Comparison of ENCODE assay signal across 13 cellular contexts in the genomic region with DNA sequence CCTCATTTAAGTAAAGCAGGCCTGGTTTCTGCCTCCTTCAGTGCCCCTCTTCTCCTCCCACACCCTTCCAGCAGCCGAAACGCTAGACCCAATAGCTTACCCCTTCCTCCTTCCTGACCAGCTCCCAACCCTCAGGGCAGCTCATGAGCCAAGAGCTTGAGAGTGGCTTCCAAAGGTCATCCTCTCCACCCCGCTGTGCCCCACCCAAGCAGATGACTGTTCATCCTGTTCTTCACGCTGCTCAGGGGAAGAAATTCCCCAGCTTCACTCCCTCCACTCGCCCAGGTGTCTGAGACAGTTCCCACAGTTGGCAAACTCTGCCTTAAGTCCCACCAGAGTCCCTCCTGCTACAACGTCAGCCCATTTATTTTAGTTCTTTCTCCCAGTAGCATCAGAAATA. TPM values are rescaled to one million over a fixed set of nuclear protein-coding genes. Genes with fewer than 3 reads are reported as not detected.
A peak's percentile ranks its signal among the peaks of the same experiment; 100 is the strongest.
DNase-seq lines count a peak whose midpoint lies in the region; ATAC-seq, FAIRE-seq and TF ChIP-seq lines count a peak whose summit lies in the region.
"Had no signal": no experiment of that assay in that cellular context is flagged by ENCODE, and none has a peak within 500 bp of the region (broad histone marks: within the 10 kb centered on the region; RNA-seq: fewer than 3 reads in every experiment).

No MANE protein-coding gene starts in this region.

- H3K4me1 Mint-ChIP-seq in astrocyte (ENCODE audit: low read depth, unreplicated experiment) = peaks cover 6% of the 10 kb centered on the region

- H3K27ac ChIP-seq in astrocyte (ENCODE audit: low read depth, low read length) = no peak overlapping the region
- peak overlapping the region; percentile 37 for H3K27ac ChIP-seq in hepatocyte
- H3K27ac ChIP-seq in suprapubic skin = peak overlapping the region; percentile 69
- H3K27ac ChIP-seq: 22Rv1, lower lobe of right lung, tibial artery had no signal

- FAIRE-seq in astrocyte (lab: Jason Lieb, UNC) = no peak
- no peak for FAIRE-seq in GM19239 (lab: Jason Lieb, UNC)

- no peaks in the 10 kb centered on the region for H3K36me3 Mint-ChIP-seq in astrocyte (ENCODE audit: low read depth, unreplicated experiment)

- no peak overlapping the region for H3K9ac ChIP-seq in astrocyte (ENCODE audit: low read length)

- TF ChIP-seq CTCF in astrocyte (IDR thresholded peaks at IDR 0.05; ENCODE audit: insufficient read depth, low read depth, low read length) (no peak), hepatocyte (IDR thresholded peaks at IDR 0.05; ENCODE audit: poor library complexity) (no peak), suprapubic skin (IDR thresholded peaks at IDR 0.05) (no peak)

- no peaks in the 10 kb centered on the region for H3K9me3 Mint-ChIP-seq in astrocyte (ENCODE audit: unreplicated experiment)

- peaks cover 6% of the 10 kb centered on the region for H3K27me3 Mint-ChIP-seq in astrocyte (ENCODE audit: low read depth, unreplicated experiment)

- no peak overlapping the region for H3K27ac Mint-ChIP-seq in astrocyte (ENCODE audit: unreplicated experiment)

- H3K79me2 ChIP-seq in astrocyte (ENCODE audit: insufficient read depth, low read length) (no peaks in the 10 kb centered on the region), hepatocyte (no peaks in the 10 kb centered on the region)

- H3K4me3 ChIP-seq in astrocyte (ENCODE audit: insufficient read depth, low read depth, low read length) = no peak overlapping the region
- H3K4me3 ChIP-seq in hepatocyte = no peak overlapping the region
- no peak overlapping the region for H3K4me3 ChIP-seq in suprapubic skin
- H3K4me3 ChIP-seq: lower lobe of right lung, tibial artery had no signal

- H3K4me3 Mint-ChIP-seq in astrocyte (ENCODE audit: unreplicated experiment) = peak overlapping the region; percentile 29

- no peaks in the 10 kb centered on the region for H3K27me3 ChIP-seq in astrocyte (ENCODE audit: insufficient read depth, low read length)
- no peaks in the 10 kb centered on the region for H3K27me3 ChIP-seq in hepatocyte
- no peaks in the 10 kb centered on the region for H3K27me3 ChIP-seq in suprapubic skin

- no peak for TF ChIP-seq EP300 in suprapubic skin (IDR thresholded peaks at IDR 0.05)

- peak; percentile 32 for DNase-seq in DMS53 (lab: John Stamatoyannopoulos, UW)
- DNase-seq in DMS53 treated with DMSO at 0.1 percent for 48 hours (lab: John Stamatoyannopoulos, UW; ENCODE audit: unreplicated experiment) = no peak
- DNase-seq in astrocyte (ENCODE audit: low read depth) = no peak
- DNase-seq in hepatocyte (ENCODE audit: low spot score) = peak; percentile 49
- no peak for DNase-seq in suprapubic skin (ENCODE audit: low spot score in 2 of 2)
- DNase-seq in GM19239 (ENCODE audit: insufficient read length, low spot score) = no peak
- no peak for DNase-seq in stimulated activated naive CD8-positive, alpha-beta T cell treated with anti-CD3 and anti-CD28 coated beads, Interleukin-15, Interleukin-2, amounts not matched to agents 100 U/mL and 50 U/mL, for 24 hours
- DNase-seq: activated T-cell treated with anti-CD3 and anti-CD28 coated beads, Interleukin-2, amount 50 U/mL, for 1 hour; lower lobe of right lung had no signal

- no peak for TF ChIP-seq POLR2A in suprapubic skin (IDR thresholded peaks at IDR 0.05)

- H3K36me3 ChIP-seq in astrocyte (ENCODE audit: insufficient read depth, low read length) (no peaks in the 10 kb centered on the region), hepatocyte (replicated peaks; ENCODE audit: insufficient read depth, low read depth) (no peaks in the 10 kb centered on the region), suprapubic skin (no peaks in the 10 kb centered on the region)
- H3K36me3 ChIP-seq: lower lobe of right lung, tibial artery had no signal

- H3K9me2 ChIP-seq in hepatocyte (replicated peaks; ENCODE audit: insufficient read depth) = no peaks in the 10 kb centered on the region

- H3K9me3 ChIP-seq in astrocyte (ENCODE audit: insufficient read depth, low read depth, low read length) (no peaks in the 10 kb centered on the region), hepatocyte (ENCODE audit: low read depth) (no peaks in the 10 kb centered on the region), suprapubic skin (no peaks in the 10 kb centered on the region)
- H3K9me3 ChIP-seq: lower lobe of right lung, tibial artery had no signal

- H2AFZ ChIP-seq in astrocyte (ENCODE audit: low read depth, low read length) (no peak overlapping the region), hepatocyte (no peak overlapping the region)

- peak overlapping the region; percentile 25 for H3K4me2 ChIP-seq in astrocyte (ENCODE audit: low read length)
- H3K4me2 ChIP-seq in hepatocyte = no peak overlapping the region

- WGBS in hepatocyte (ENCODE audit: low lambda C conversion rate, missing lambda C conversion rate) = 59% methylated on average over 6 of the region's 6 CpGs
- WGBS in suprapubic skin = 10% methylated on average over 6 of the region's 6 CpGs

- no peak for ATAC-seq in GM19351 (IDR thresholded peaks at IDR 0.05; ENCODE audit: unreplicated experiment)
- no peak for ATAC-seq in stimulated activated naive CD8-positive, alpha-beta T cell treated with anti-CD3 and anti-CD28 coated beads, Interleukin-15, Interleukin-2, amounts not matched to agents 100 U/mL and 50 U/mL, for 24 hours
- ATAC-seq: lower lobe of right lung had no signal

- H4K20me1 ChIP-seq in astrocyte (ENCODE audit: insufficient read depth, low read length) (no peaks in the 10 kb centered on the region), hepatocyte (ENCODE audit: insufficient read depth, poor library complexity, severe bottlenecking) (no peaks in the 10 kb centered on the region)

- peaks cover 12% of the 10 kb centered on the region for H3K4me1 ChIP-seq in astrocyte (ENCODE audit: insufficient read depth, low read length)
- H3K4me1 ChIP-seq in hepatocyte (ENCODE audit: insufficient read depth) = peaks cover 5% of the 10 kb centered on the region
- H3K4me1 ChIP-seq in suprapubic skin = peaks cover 57% of the 10 kb centered on the region

RNA-seq across cellular contexts. Expression of a gene that starts 23.4 kb away (rescaled TPM):
- total RNA-seq in astrocyte (5.7 and 7.4 TPM in 2 replicates), hepatocyte (15.9 and 21.0 TPM in 2 replicates), suprapubic skin (10 to 100 TPM; 33.0 to 83.8 (median 45.7) TPM)
- 24.7 and 24.8 TPM in 2 replicates for polyA plus RNA-seq in hepatocyte

RNA-seq across cellular contexts. Expression of a gene that starts 33.1 kb away (rescaled TPM):
- total RNA-seq in astrocyte = 117 and 140 TPM in 2 replicates
- total RNA-seq in hepatocyte = 26.7 and 27.3 TPM in 2 replicates
- 20.0 and 20.4 TPM in 2 replicates for polyA plus RNA-seq in hepatocyte
- total RNA-seq in suprapubic skin = 100 to 1,000 TPM in 3 of 4 donors, 10 to 100 TPM in 1; 59.0 to 145 (median 104) TPM
- total RNA-seq: T-helper 1 cell treated with Interleukin-12 subunit alpha and Interleukin-12 subunit beta and Interleukin-4 antibody, amounts not matched to agents 30 ng/mL and 1 ng/mL, for 36 hours had no signal

RNA-seq across cellular contexts. Expression of a gene that starts 48.0 kb away (rescaled TPM):
- total RNA-seq in astrocyte (8.2 and 8.6 TPM in 2 replicates), hepatocyte (5.4 and 6.6 TPM in 2 replicates), suprapubic skin (10 to 100 TPM in 2 of 4 donors, 1 to 10 TPM in 2; 5.2 to 20.4 (median 12.7) TPM)
- 2.9 and 6.6 TPM in 2 replicates for polyA plus RNA-seq in hepatocyte

Comparison
In these comparisons a context has a peak if more than half of its experiments do, and no peak if none do; other contexts are left out.
1. DNase-seq: peak in DMS53 (single experiment) and hepatocyte (single experiment); none in DMS53 treated with DMSO at 0.1 percent for 48 hours (single experiment), astrocyte (single experiment), suprapubic skin (0 of 2), GM19239 (single experiment) and stimulated activated naive CD8-positive, alpha-beta T cell treated with anti-CD3 and anti-CD28 coated beads, Interleukin-15, Interleukin-2, amounts not matched to agents 100 U/mL and 50 U/mL, for 24 hours (single experiment).